8 cellular contexts compared by ENCODE assay signal in the genomic region with DNA sequence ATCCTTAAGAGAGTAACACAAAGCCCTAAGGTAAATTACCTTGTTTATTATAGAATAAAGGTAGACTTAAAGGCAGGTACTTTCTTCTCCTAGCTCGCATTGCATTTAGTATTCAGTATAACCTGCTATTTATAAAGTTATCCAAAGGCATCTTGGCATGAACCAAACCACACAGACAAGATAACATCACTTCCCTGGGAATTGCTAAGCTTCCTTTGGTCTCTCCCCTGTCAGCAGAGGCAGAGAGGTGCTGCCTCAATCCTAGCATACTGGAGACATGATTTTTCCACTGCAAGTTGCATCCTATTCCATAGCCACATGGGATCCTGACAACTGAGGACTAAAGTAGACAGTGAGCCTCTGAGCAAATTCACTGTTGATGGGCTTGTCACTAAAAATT.
"Had no signal": no experiment of that assay in that cellular context is flagged by ENCODE, and none has a peak within 500 bp of the region (broad histone marks: within the 10 kb centered on the region; RNA-seq: fewer than 3 reads in every experiment).

No MANE protein-coding gene starts in this region.

- H3K4me1 ChIP-seq: HAP-1 had no signal

- ATAC-seq: HCT116, HepG2, K562 had no signal

- H3K27ac ChIP-seq: HL-60 had no signal

- DNase-seq: GOT3, H7, HFFc6 had no signal

- H3K4me3 ChIP-seq: HAP-1, K562 had no signal

- H3K9me3 ChIP-seq: HAP-1 had no signal

- H3K36me3 ChIP-seq: HAP-1 had no signal
